ENCODE assay signal across 18 cellular contexts in the genomic region with DNA sequence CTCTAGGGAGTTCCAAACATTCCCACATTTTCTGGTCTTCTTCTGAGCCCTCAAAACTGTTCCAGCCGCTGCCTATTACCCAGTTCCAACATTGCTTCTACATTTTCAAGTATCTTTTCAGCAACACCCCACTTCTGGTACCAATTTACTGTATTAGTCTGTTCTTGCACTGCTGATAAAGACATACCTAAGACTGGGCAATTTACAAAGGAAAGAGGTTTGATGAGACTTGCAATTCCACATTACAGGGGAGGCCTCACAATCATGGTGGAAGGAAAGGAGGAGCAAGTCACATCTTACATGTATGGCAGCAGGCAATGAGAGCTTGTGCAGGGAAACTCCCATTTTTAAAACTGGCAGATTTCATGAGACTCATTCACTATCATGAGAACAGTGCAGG.
DNase-seq lines count a peak whose midpoint lies in the region; ATAC-seq and TF ChIP-seq lines count a peak whose summit lies in the region.
"Had no signal": no experiment of that assay in that cellular context is flagged by ENCODE, and none has a peak within 500 bp of the region (broad histone marks: within the 10 kb centered on the region; RNA-seq: fewer than 3 reads in every experiment).

No MANE protein-coding gene starts in this region.

- POLR2A ChIA-PET in HEK293 (lab: Yijun Ruan, JAX) (no interaction called here), PC-9 (lab: Charles Lee; ENCODE audit: unreplicated experiment) (no interaction called here)

- no TSS peak for BruUV-seq in PC-9 (replicated peaks; lab: Mats Ljungman, UMichigan)

- H3K36me3 ChIP-seq in HEK293 (ENCODE audit: control insufficient read depth in 2 of 2, insufficient read depth in 1 of 2, low read length in 2 of 2) (no peaks in the 10 kb centered on the region), adipocyte (ENCODE audit: control insufficient read depth, insufficient read depth, low read length, severe bottlenecking) (no peaks in the 10 kb centered on the region), PC-9 (ENCODE audit: low read depth) (no peaks in the 10 kb centered on the region)
- H3K36me3 ChIP-seq: BLaER1 treated with 17β-estradiol and CSF1 and Interleukin-3, amounts not matched to agents 10 nM and 100 nM had no signal

- no peaks in the 10 kb centered on the region for H3K9me2 ChIP-seq in PC-9 (ENCODE audit: insufficient read depth)

- peak overlapping the region; percentile 26 for H3K4me3 Mint-ChIP-seq in endothelial cell (ENCODE audit: unreplicated experiment)
- no peak overlapping the region for H3K4me3 Mint-ChIP-seq in activated T-cell treated with anti-CD3 and anti-CD28 coated beads, Interleukin-2, amount 50 U/mL, for 72 hours
- H3K4me3 Mint-ChIP-seq: B cell; CD4-positive, alpha-beta T cell; CD8-positive, alpha-beta T cell had no signal

- H3F3A ChIP-seq in PC-9 (ENCODE audit: insufficient read depth, low read depth) = no peaks in the 10 kb centered on the region

- TF ChIP-seq CTCF in HEK293 (tag by site-specific recombination; IDR thresholded peaks at IDR 0.05) (no peak), endothelial cell (IDR thresholded peaks at IDR 0.05; ENCODE audit: unreplicated experiment) (no peak), PC-9 (conservative IDR thresholded peaks at IDR 0.05) (no peak)

- H3K27ac ChIP-seq in HEK293 (ENCODE audit: extremely low read depth, low read depth, low read length) = no peak overlapping the region
- H3K27ac ChIP-seq in PC-9 = no peak overlapping the region
- H3K27ac ChIP-seq: A549; BLaER1 treated with 17β-estradiol and CSF1 and Interleukin-3, amounts not matched to agents 10 nM and 100 nM; C4-2B had no signal

- H3K4me1 ChIP-seq in HEK293 (ENCODE audit: control insufficient read depth, insufficient read depth, low read length) (no peaks in the 10 kb centered on the region), adipocyte (ENCODE audit: control insufficient read depth, insufficient read depth, low read length) (no peaks in the 10 kb centered on the region), PC-9 (replicated peaks; ENCODE audit: insufficient read depth) (no peaks in the 10 kb centered on the region)
- H3K4me1 ChIP-seq: A549; BLaER1 treated with 17β-estradiol and CSF1 and Interleukin-3, amounts not matched to agents 10 nM and 100 nM; Caco-2 had no signal

- H3K4me3 ChIP-seq in HEK293 (ENCODE audit: low read depth, low read length) = no peak overlapping the region
- H3K4me3 ChIP-seq in adipocyte (ENCODE audit: low read length) = peak overlapping the region; percentile 4
- no peak overlapping the region for H3K4me3 ChIP-seq in PC-9
- H3K4me3 ChIP-seq: A549; BLaER1 treated with 17β-estradiol and CSF1 and Interleukin-3, amounts not matched to agents 10 nM and 100 nM had no signal

- H3K4me2 ChIP-seq in PC-9 = no peak overlapping the region
- H3K4me2 ChIP-seq: A549; BLaER1 treated with 17β-estradiol and CSF1 and Interleukin-3, amounts not matched to agents 10 nM and 100 nM had no signal

- CTCF ChIA-PET in HEK293 (lab: Yijun Ruan, JAX) = no interaction called here
- CTCF ChIA-PET in PC-9 (lab: Charles Lee) = no interaction called here

- H3K9me3 Mint-ChIP-seq in endothelial cell (ENCODE audit: unreplicated experiment) = peaks cover 30% of the 10 kb centered on the region
- H3K9me3 Mint-ChIP-seq in activated T-cell treated with anti-CD3 and anti-CD28 coated beads, Interleukin-2, amount 50 U/mL, for 72 hours = peaks cover 13 to 14% of the 10 kb centered on the region in 2 donors

- no peak for DNase-seq in adipocyte (ENCODE audit: low read depth)
- DNase-seq in endothelial cell (ENCODE audit: low spot score) = no peak
- no peak for DNase-seq in NAMALWA (ENCODE audit: low spot score)
- DNase-seq in PC-9 = no peak
- no peak for DNase-seq in 8988T
- no peak for DNase-seq in activated T-cell treated with anti-CD3 and anti-CD28 coated beads, Interleukin-2, amount 50 U/mL, for 72 hours
- DNase-seq: AML-193; Caco-2; CD4-positive, alpha-beta T cell; CD8-positive, alpha-beta T cell; DMS 273 treated with DMSO at 0.1 percent for 48 hours; DMS79 treated with DMSO at 0.1 percent for 48 hours; GF-D8 had no signal

- H3K27me3 ChIP-seq in adipocyte (replicated peaks; ENCODE audit: control insufficient read depth, insufficient read depth, low read length) (no peaks in the 10 kb centered on the region), PC-9 (ENCODE audit: insufficient read depth, low read depth) (no peaks in the 10 kb centered on the region)
- H3K27me3 ChIP-seq: BLaER1 treated with 17β-estradiol and CSF1 and Interleukin-3, amounts not matched to agents 10 nM and 100 nM had no signal

- H3K27me3 Mint-ChIP-seq in endothelial cell (ENCODE audit: unreplicated experiment) = no peaks in the 10 kb centered on the region
- peaks cover 7% of the 10 kb centered on the region for H3K27me3 Mint-ChIP-seq in activated T-cell treated with anti-CD3 and anti-CD28 coated beads, Interleukin-2, amount 50 U/mL, for 72 hours (ENCODE audit: low read depth)
- H3K27me3 Mint-ChIP-seq: B cell had no signal

- H2AFZ ChIP-seq in PC-9 = no peak overlapping the region

- H4K20me1 ChIP-seq in PC-9 (ENCODE audit: insufficient read depth) = no peaks in the 10 kb centered on the region
- H4K20me1 ChIP-seq: BLaER1 treated with 17β-estradiol and CSF1 and Interleukin-3, amounts not matched to agents 10 nM and 100 nM had no signal

- H3K9ac ChIP-seq in adipocyte (ENCODE audit: low read length) = no peak overlapping the region
- H3K9ac ChIP-seq: BLaER1 treated with 17β-estradiol and CSF1 and Interleukin-3, amounts not matched to agents 10 nM and 100 nM had no signal

- no peak overlapping the region for H3K27ac Mint-ChIP-seq in endothelial cell (ENCODE audit: unreplicated experiment)
- no peak overlapping the region for H3K27ac Mint-ChIP-seq in activated T-cell treated with anti-CD3 and anti-CD28 coated beads, Interleukin-2, amount 50 U/mL, for 72 hours
- H3K27ac Mint-ChIP-seq: B cell; CD4-positive, alpha-beta T cell; CD8-positive, alpha-beta T cell had no signal

- ATAC-seq in activated T-cell treated with anti-CD3 and anti-CD28 coated beads, Interleukin-2, amount 50 U/mL, for 72 hours (replicated peaks in 1 of 2) = no peak
- ATAC-seq: A549; CD8-positive, alpha-beta T cell had no signal

- no peaks in the 10 kb centered on the region for H3K79me2 ChIP-seq in PC-9 (ENCODE audit: low read depth)

- H3K36me3 Mint-ChIP-seq in endothelial cell (ENCODE audit: low read depth, unreplicated experiment) = peaks cover 15% of the 10 kb centered on the region
- peaks cover 10 to 12% of the 10 kb centered on the region in 2 donors for H3K36me3 Mint-ChIP-seq in activated T-cell treated with anti-CD3 and anti-CD28 coated beads, Interleukin-2, amount 50 U/mL, for 72 hours (ENCODE audit: insufficient read depth in 2 of 2)
- H3K36me3 Mint-ChIP-seq: CD8-positive, alpha-beta T cell had no signal

- H3K9me3 ChIP-seq in HEK293 (ENCODE audit: control insufficient read depth, insufficient read depth, low read depth, low read length) (no peaks in the 10 kb centered on the region), adipocyte (ENCODE audit: control insufficient read depth, low read length) (peaks cover 53% of the 10 kb centered on the region), PC-9 (ENCODE audit: insufficient read depth, low read depth) (peaks cover 20% of the 10 kb centered on the region)

- H3K4me1 Mint-ChIP-seq in endothelial cell (ENCODE audit: unreplicated experiment) = no peaks in the 10 kb centered on the region
- no peaks in the 10 kb centered on the region for H3K4me1 Mint-ChIP-seq in activated T-cell treated with anti-CD3 and anti-CD28 coated beads, Interleukin-2, amount 50 U/mL, for 72 hours (ENCODE audit: low read depth)
- H3K4me1 Mint-ChIP-seq: B cell had no signal

- intact Hi-C loops in PC-9 (cut with micrococcal nuclease; ENCODE audit: unreplicated experiment) = no loop called here

TF ChIP-seq in HEK293, 187 proteins besides CTCF, POLR2A, EP300 and RAD21:
- TF ChIP-seq ZNF354C (tag by site-specific recombination; IDR thresholded peaks at IDR 0.05; ENCODE audit: borderline replicate concordance, low read depth) (no peak), SETDB1 (IDR thresholded peaks at IDR 0.05; ENCODE audit: insufficient read length, low read length) (peak; percentile 51), ZNF707 (tag by site-specific recombination; IDR thresholded peaks at IDR 0.05) (peak; percentile 94), ZNF302 (tag by site-specific recombination; IDR thresholded peaks at IDR 0.05; ENCODE audit: low read depth) (no peak), SP3 (tag by site-specific recombination; IDR thresholded peaks at IDR 0.05) (no peak)
- TF ChIP-seq, protein P1, sequence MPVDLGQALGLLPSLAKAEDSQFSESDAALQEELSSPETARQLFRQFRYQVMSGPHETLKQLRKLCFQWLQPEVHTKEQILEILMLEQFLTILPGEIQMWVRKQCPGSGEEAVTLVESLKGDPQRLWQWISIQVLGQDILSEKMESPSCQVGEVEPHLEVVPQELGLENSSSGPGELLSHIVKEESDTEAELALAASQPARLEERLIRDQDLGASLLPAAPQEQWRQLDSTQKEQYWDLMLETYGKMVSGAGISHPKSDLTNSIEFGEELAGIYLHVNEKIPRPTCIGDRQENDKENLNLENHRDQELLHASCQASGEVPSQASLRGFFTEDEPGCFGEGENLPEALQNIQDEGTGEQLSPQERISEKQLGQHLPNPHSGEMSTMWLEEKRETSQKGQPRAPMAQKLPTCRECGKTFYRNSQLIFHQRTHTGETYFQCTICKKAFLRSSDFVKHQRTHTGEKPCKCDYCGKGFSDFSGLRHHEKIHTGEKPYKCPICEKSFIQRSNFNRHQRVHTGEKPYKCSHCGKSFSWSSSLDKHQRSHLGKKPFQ (tag by site-specific recombination; IDR thresholded peaks at IDR 0.05) = no peak
